1 cellular context compared by ENCODE assay signal in the genomic region with DNA sequence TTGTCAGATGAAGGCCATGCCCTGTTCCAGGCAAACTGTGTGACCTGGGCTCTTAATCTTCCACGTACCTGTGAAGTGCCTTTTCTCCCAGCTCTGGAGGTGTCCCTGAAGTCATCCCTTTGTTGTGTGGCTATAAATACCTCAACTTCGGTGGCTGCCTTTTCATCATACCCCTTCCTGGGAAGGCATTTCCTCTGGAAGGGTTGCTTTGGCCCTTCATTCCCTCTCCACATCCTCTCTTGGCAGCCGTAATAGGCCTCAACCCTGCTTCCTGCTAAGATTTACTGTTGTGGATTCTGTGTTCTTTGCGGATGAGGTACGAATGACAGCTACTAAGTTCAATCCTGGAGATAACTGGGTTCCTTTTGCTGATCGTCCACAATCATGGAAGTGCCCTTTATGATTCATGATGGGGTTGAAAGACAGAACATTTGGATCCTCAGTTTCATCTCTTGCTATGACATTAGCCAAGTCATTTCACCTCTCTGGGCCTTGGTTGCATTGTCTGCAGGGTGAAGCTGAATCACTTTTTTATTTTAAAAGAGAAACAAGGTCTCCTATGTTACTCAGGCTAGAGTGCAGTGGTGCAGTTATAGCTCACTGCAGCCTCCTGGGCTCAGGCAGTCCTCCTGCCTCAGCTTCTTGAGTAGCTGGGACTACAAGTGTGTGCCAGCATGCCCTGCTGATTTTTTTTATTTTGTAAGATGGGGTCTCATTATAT.
TF ChIP-seq lines count a peak whose summit lies in the region.

No MANE protein-coding gene starts in this region.

TF ChIP-seq in GM12878, 131 proteins besides CTCF, POLR2A, EP300 and RAD21:
- TF ChIP-seq TCF3 (IDR thresholded peaks at IDR 0.05; ENCODE audit: borderline replicate concordance, insufficient read depth, low read depth, low read length) (no peak), SKIL (IDR thresholded peaks at IDR 0.05; ENCODE audit: low read depth, poor library complexity, severe bottlenecking) (no peak), BMI1 (IDR thresholded peaks at IDR 0.05; ENCODE audit: borderline replicate concordance) (no peak), CBFB (IDR thresholded peaks at IDR 0.05; ENCODE audit: low read depth) (no peak), BHLHE40 (IDR thresholded peaks at IDR 0.05; ENCODE audit: borderline replicate concordance in 1 of 2, low read depth in 2 of 2, low read length in 1 of 2) (no peak), HDGF (IDR thresholded peaks at IDR 0.05) (no peak)
TF ChIP-seq in GM12878: peak in this region for 0.
